Comparison of ENCODE assay signal across 15 cellular contexts in the genomic region with DNA sequence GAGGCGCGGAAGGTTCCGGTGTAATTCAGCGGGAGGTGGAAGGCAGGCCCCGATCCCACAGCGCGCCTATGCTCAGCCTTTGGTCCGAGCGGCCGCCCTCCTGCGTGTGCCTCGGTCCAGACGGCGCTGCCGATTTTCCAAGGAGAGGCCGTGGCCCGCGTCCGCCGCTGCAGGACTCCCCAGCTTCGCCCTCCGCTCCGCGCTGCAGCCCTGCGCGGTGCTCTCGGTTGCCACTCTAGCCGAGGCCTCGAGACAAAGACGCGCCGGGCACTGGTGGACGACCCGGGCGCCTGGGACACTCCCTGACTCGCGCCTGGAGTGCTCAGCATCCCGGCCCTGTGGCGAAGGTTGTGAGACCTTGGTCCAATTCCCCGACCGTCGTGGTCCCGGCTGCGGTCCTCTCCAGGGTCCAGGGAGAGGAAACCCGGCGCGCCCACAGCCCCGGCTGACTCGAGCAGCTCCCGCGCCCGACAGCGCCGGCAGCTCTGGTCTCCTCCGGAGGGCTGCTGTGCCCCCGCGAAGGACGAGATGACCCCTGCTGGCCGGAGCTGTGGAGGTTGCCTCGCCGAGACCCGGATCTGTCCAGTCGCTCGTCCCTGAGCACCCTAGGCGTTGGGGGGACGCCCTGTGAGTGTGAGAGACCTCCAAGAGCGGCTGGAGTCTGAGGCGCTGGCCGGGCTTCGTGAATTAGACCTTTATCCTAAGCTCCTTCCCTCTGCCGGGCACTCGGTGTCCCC. TPM values are rescaled to one million over a fixed set of nuclear protein-coding genes. Genes with fewer than 3 reads are reported as not detected.
DNase-seq lines count a peak whose midpoint lies in the region; ATAC-seq, FAIRE-seq and TF ChIP-seq lines count a peak whose summit lies in the region.
"Had no signal": no experiment of that assay in that cellular context is flagged by ENCODE, and none has a peak within 500 bp of the region (broad histone marks: within the 10 kb centered on the region; RNA-seq: fewer than 3 reads in every experiment).

No MANE protein-coding gene starts in this region.

- no peak for FAIRE-seq in H1 (lab: Jason Lieb, UNC)
- no peak for FAIRE-seq in RCC 7860 (lab: Jason Lieb, UNC)

- H2BK12ac ChIP-seq in H1 (ENCODE audit: low read depth, low read length) = no peak overlapping the region

- H3K27me3 ChIP-seq in H1 (replicated peaks in 1 of 4; ENCODE audit: control insufficient read depth in 3 of 4, extremely low read depth in 1 of 4, insufficient read depth in 3 of 4, low read length in 3 of 4) = peaks cover 99 to 100% (median 100%) of the 10 kb centered on the region in 4 experiments

- H2AFZ ChIP-seq in H1 (ENCODE audit: low read length) = no peak overlapping the region

- H2BK5ac ChIP-seq in H1 (ENCODE audit: low read depth, low read length) = no peak overlapping the region

- H3K9me3 ChIP-seq in H1 (ENCODE audit: insufficient read depth in 2 of 2, low read depth in 1 of 2, low read length in 1 of 2) = no peaks in the 10 kb centered on the region
- H3K9me3 ChIP-seq: gastroesophageal sphincter, HAP-1 had no signal

- TF ChIP-seq EP300 in H1 (IDR thresholded peaks at IDR 0.05; ENCODE audit: borderline replicate concordance in 1 of 2, low read depth in 2 of 2, low read length in 2 of 2) = no peak

- peaks cover 0 to 14% (median 0%) of the 10 kb centered on the region in 3 donors for H3K9me3 Mint-ChIP-seq in IgD-negative memory B cell
- no peaks in the 10 kb centered on the region for H3K9me3 Mint-ChIP-seq in progenitor cell of endocrine pancreas (ENCODE audit: low read depth)

- H3K18ac ChIP-seq in H1 (ENCODE audit: extremely low read depth, low read length) = no peak overlapping the region

- peaks cover 0 to 8% (median 0%) of the 10 kb centered on the region in 4 experiments; a peak in 1 of 8 replicates for H3K36me3 ChIP-seq in H1 (ENCODE audit: control insufficient read depth in 2 of 4, insufficient read depth in 4 of 4, low read length in 3 of 4)
- H3K36me3 ChIP-seq: BLaER1 treated with 17β-estradiol and CSF1 and Interleukin-3, amounts not matched to agents 10 nM and 100 nM; gastroesophageal sphincter; HAP-1 had no signal

- 7% methylated on average over 68 of the region's 72 CpGs; no CpG with 5 or more reads in 1 of the 2 experiments for WGBS in H1 (ENCODE audit: extremely low coverage in 1 of 2, insufficient coverage in 1 of 2, insufficient read length in 1 of 2, insufficient replicate concordance in 2 of 2, low coverage in 1 of 2, low lambda C conversion rate in 2 of 2, missing lambda C conversion rate in 1 of 2), 2 experiments

- H3K14ac ChIP-seq in H1 (ENCODE audit: insufficient read length) = no peak overlapping the region

- H2BK120ac ChIP-seq in H1 (replicated peaks; ENCODE audit: low read depth, low read length) = no peak overlapping the region

- no peak overlapping the region for H2BK20ac ChIP-seq in H1 (ENCODE audit: low read length)

- H3K79me1 ChIP-seq in H1 (ENCODE audit: low read depth, low read length) = no peaks in the 10 kb centered on the region

- ATAC-seq in GM18870 (IDR thresholded peaks at IDR 0.05; ENCODE audit: unreplicated experiment) = no peak
- ATAC-seq: gastroesophageal sphincter had no signal

- CTCF ChIA-PET in H1 (lab: Charles Lee; ENCODE audit: partially characterized antibody) = interaction anchor here (0.8 to 1.6 kb wide), 12 partner anchors 9 to 418 kb away, joined by 3 to 10 read pairs (median 3); a partner anchor contains a TSS

- no peak for TF ChIP-seq POLR2A in H1 (IDR thresholded peaks at IDR 0.05; ENCODE audit: control extremely low read depth in 1 of 2, low read depth in 2 of 2, low read length in 2 of 2)

- H3K4ac ChIP-seq in H1 (replicated peaks; ENCODE audit: insufficient read length, low read depth, low read length) = no peak overlapping the region

- no peak overlapping the region for H3K23ac ChIP-seq in H1 (ENCODE audit: insufficient read length)

- peak overlapping the region in 1 of 4 experiments; percentile 30; a peak in 1 of 8 replicates for H3K4me3 ChIP-seq in H1 (ENCODE audit: extremely low read depth in 1 of 4, insufficient read depth in 2 of 4, low read depth in 3 of 4, low read length in 4 of 4)
- H3K4me3 ChIP-seq: BLaER1 treated with 17β-estradiol and CSF1 and Interleukin-3, amounts not matched to agents 10 nM and 100 nM; gastroesophageal sphincter; HAP-1 had no signal

- peaks cover 0 to 4% (median under 1%) of the 10 kb centered on the region in 4 experiments; a peak in 1 of 7 replicates for H3K4me1 ChIP-seq in H1 (replicated peaks in 1 of 4; ENCODE audit: control insufficient read depth in 3 of 4, insufficient read depth in 4 of 4, low read length in 3 of 4)

- DNase-seq in H1 (ENCODE audit: low read depth in 1 of 2, low spot score in 2 of 2) = no peak
- peak; percentile 46 for DNase-seq in progenitor cell of endocrine pancreas (ENCODE audit: low spot score, unreplicated experiment)
- no peak for DNase-seq in NCI-H226
- DNase-seq in RCC 7860 (ENCODE audit: low spot score) = no peak
- DNase-seq: activated B cell treated with CpG ODN at 0.5 μM for 24 hours; DND-41; MM.1S; NK-92 treated with Interleukin-12 subunit alpha and Interleukin-12 subunit beta, amount 100 ng/mL, for 24 hours had no signal

- no peak overlapping the region for H2AK5ac ChIP-seq in H1 (ENCODE audit: low read depth, low read length)

- no peaks in the 10 kb centered on the region for H3K23me2 ChIP-seq in H1 (ENCODE audit: low read depth, low read length)

- no peak overlapping the region for H3K9ac ChIP-seq in H1 (replicated peaks in 1 of 4; ENCODE audit: extremely low read depth in 1 of 4, low read depth in 3 of 4, low read length in 3 of 4)
- H3K9ac ChIP-seq: BLaER1 treated with 17β-estradiol and CSF1 and Interleukin-3, amounts not matched to agents 10 nM and 100 nM had no signal

- H3K4me3 Mint-ChIP-seq in IgD-negative memory B cell = peak overlapping the region in 3 of 4 donors; percentile 4 to 46 (median 17)
- H3K4me3 Mint-ChIP-seq in progenitor cell of endocrine pancreas (ENCODE audit: low read depth) = no peak overlapping the region

- H3K4me2 ChIP-seq in H1 (ENCODE audit: insufficient read depth in 1 of 2, low read depth in 2 of 2, low read length in 2 of 2) = peak overlapping the region; percentile 19 to 36; a peak in 2 of 4 replicates
- H3K4me2 ChIP-seq: BLaER1 treated with 17β-estradiol and CSF1 and Interleukin-3, amounts not matched to agents 10 nM and 100 nM had no signal

- H3K27me3 Mint-ChIP-seq in IgD-negative memory B cell (peaks cover 92% of the 10 kb centered on the region), progenitor cell of endocrine pancreas (peaks cover 98% of the 10 kb centered on the region)

- POLR2A ChIA-PET in H1 (lab: Charles Lee; ENCODE audit: partially characterized antibody) = interaction anchor here (0.6 to 1.4 kb wide), 2 partner anchors 9 to 18 kb away, joined by 3 read pairs; no protein-coding TSS in a partner anchor

- H3K27ac ChIP-seq in H1 (ENCODE audit: low read depth, low read length) = no peak overlapping the region
- H3K27ac ChIP-seq: BLaER1 treated with 17β-estradiol and CSF1 and Interleukin-3, amounts not matched to agents 10 nM and 100 nM; gastroesophageal sphincter had no signal

- no peak overlapping the region for H2BK15ac ChIP-seq in H1 (ENCODE audit: low read length)

- no peaks in the 10 kb centered on the region for H3K36me3 Mint-ChIP-seq in IgD-negative memory B cell
- H3K36me3 Mint-ChIP-seq in progenitor cell of endocrine pancreas (ENCODE audit: insufficient read depth) = no peaks in the 10 kb centered on the region

- TF ChIP-seq RAD21 in H1 (IDR thresholded peaks at IDR 0.05 in 1 of 2, conservative IDR thresholded peaks at IDR 0.05 in 1 of 2; ENCODE audit: low read depth in 2 of 2, low read length in 2 of 2) = peak; percentile 18 to 24; a peak in 2 of 4 replicates

- no peaks in the 10 kb centered on the region for H3K79me2 ChIP-seq in H1 (ENCODE audit: control insufficient read depth in 1 of 2, insufficient read depth in 2 of 2, low read length in 2 of 2)

- peak overlapping the region; percentile 74 to 87 (median 78) for H3K27ac Mint-ChIP-seq in IgD-negative memory B cell
- no peak overlapping the region for H3K27ac Mint-ChIP-seq in progenitor cell of endocrine pancreas
- H3K27ac Mint-ChIP-seq: activated B cell treated with CpG ODN at 0.5 μM for 24 hours had no signal

- TF ChIP-seq CTCF in H1 (IDR thresholded peaks at IDR 0.05; ENCODE audit: control extremely low read depth in 1 of 3, insufficient read depth in 1 of 3, low read depth in 1 of 3, low read length in 3 of 3) = peak in 2 of 3 experiments; percentile 23 to 27; a peak in 3 of 4 replicates
- peak; percentile 45 for TF ChIP-seq CTCF in progenitor cell of endocrine pancreas (IDR thresholded peaks at IDR 0.05; ENCODE audit: unreplicated experiment)

- no peak overlapping the region for H3K56ac ChIP-seq in H1 (replicated peaks; ENCODE audit: insufficient read length, low read depth, low read length)

- peak overlapping the region; percentile 84; the same call in 1 of the 2 replicates for H4K8ac ChIP-seq in H1 (ENCODE audit: extremely low read depth, insufficient read depth, low read length)

- H3K4me1 Mint-ChIP-seq in IgD-negative memory B cell (peaks cover 16 to 26% (median 19%) of the 10 kb centered on the region in 3 donors), progenitor cell of endocrine pancreas (ENCODE audit: low read depth) (no peaks in the 10 kb centered on the region)

- peaks cover 28 to 45% of the 10 kb centered on the region in 2 experiments for H4K20me1 ChIP-seq in H1 (replicated peaks in 1 of 2; ENCODE audit: control insufficient read depth in 1 of 2, insufficient read depth in 2 of 2, low read length in 2 of 2)

- no peak overlapping the region for H4K5ac ChIP-seq in H1 (ENCODE audit: insufficient read length, low read depth, low read length)

- no peak overlapping the region for H4K91ac ChIP-seq in H1 (replicated peaks; ENCODE audit: insufficient read length, low read length)

RNA-seq across cellular contexts. Expression of a gene that starts 6.5 kb away (rescaled TPM):
- polyA plus RNA-seq in IgD-negative memory B cell = not detected
- not detected in 2 replicates for total RNA-seq in H1 (2021; fragmentation: NEBNext Ultra II Directional; extraction: Animal tissue kit (Norgen Biotek cat#: 25700))
- not detected in 2 replicates for polyA plus RNA-seq in H1 (2011; rRNA removed)
- polyA plus RNA-seq in H1 (2011; cell fraction: cytosol; rRNA removed) = not detected
- polyA plus RNA-seq in H1 (2011; cell fraction: nucleus; rRNA removed) = not detected
- polyA plus RNA-seq in H1 (2012, experiment 1 of 2) = not detected in 4 replicates
- polyA plus RNA-seq in H1 (2012, experiment 2 of 2) = not detected
- not detected for polyA plus RNA-seq in H1 (2013, experiment 1 of 2)
- polyA plus RNA-seq in H1 (2013, experiment 2 of 2) = not detected
- not detected in 2 replicates for polyA minus RNA-seq in H1 (2011; rRNA and poly(A)+ RNA removed)
- not detected for polyA minus RNA-seq in H1 (2011; cell fraction: cytosol; rRNA and poly(A)+ RNA removed)
- polyA minus RNA-seq in H1 (2011; cell fraction: nucleus; rRNA and poly(A)+ RNA removed) = not detected
- not detected in 2 replicates for total RNA-seq in progenitor cell of endocrine pancreas
- total RNA-seq: activated B cell treated with CpG ODN at 0.5 μM for 24 hours, gastroesophageal sphincter, kidney epithelial cell, renal cortical epithelial cell had no signal

RNA-seq across cellular contexts. Expression of a gene that starts 11.7 kb away (rescaled TPM):
- polyA plus RNA-seq in IgD-negative memory B cell (not detected), H1 (2011; rRNA removed) (not detected in 2 replicates)
- not detected in 2 replicates for total RNA-seq in H1 (2021; fragmentation: NEBNext Ultra II Directional; extraction: Animal tissue kit (Norgen Biotek cat#: 25700))
- not detected for polyA plus RNA-seq in H1 (2011; cell fraction: cytosol; rRNA removed)
- not detected for polyA plus RNA-seq in H1 (2011; cell fraction: nucleus; rRNA removed)
- not detected in 4 replicates for polyA plus RNA-seq in H1 (2012, experiment 1 of 2)
- not detected for polyA plus RNA-seq in H1 (2012, experiment 2 of 2)
- not detected for polyA plus RNA-seq in H1 (2013, experiment 1 of 2)
- not detected for polyA plus RNA-seq in H1 (2013, experiment 2 of 2)
- not detected in 2 replicates for polyA minus RNA-seq in H1 (2011; rRNA and poly(A)+ RNA removed)
- 0.88 TPM for polyA minus RNA-seq in H1 (2011; cell fraction: cytosol; rRNA and poly(A)+ RNA removed)
- polyA minus RNA-seq in H1 (2011; cell fraction: nucleus; rRNA and poly(A)+ RNA removed) = 0.40 TPM
- not detected in 2 replicates for total RNA-seq in progenitor cell of endocrine pancreas
- total RNA-seq: activated B cell treated with CpG ODN at 0.5 μM for 24 hours, gastroesophageal sphincter had no signal

RNA-seq across cellular contexts. Expression of a gene that starts 13.6 kb away (rescaled TPM):
- polyA plus RNA-seq in IgD-negative memory B cell (not detected), H1 (2011; rRNA removed) (not detected in 2 replicates)
- total RNA-seq in H1 (2021; fragmentation: NEBNext Ultra II Directional; extraction: Animal tissue kit (Norgen Biotek cat#: 25700)) = not detected in 2 replicates
- not detected for polyA plus RNA-seq in H1 (2011; cell fraction: cytosol; rRNA removed)
- polyA plus RNA-seq in H1 (2011; cell fraction: nucleus; rRNA removed) = not detected
- not detected in 4 replicates for polyA plus RNA-seq in H1 (2012, experiment 1 of 2)
- not detected for polyA plus RNA-seq in H1 (2012, experiment 2 of 2)
- not detected for polyA plus RNA-seq in H1 (2013, experiment 1 of 2)
- not detected for polyA plus RNA-seq in H1 (2013, experiment 2 of 2)
- not detected in 2 replicates for polyA minus RNA-seq in H1 (2011; rRNA and poly(A)+ RNA removed)
- not detected for polyA minus RNA-seq in H1 (2011; cell fraction: cytosol; rRNA and poly(A)+ RNA removed)
- polyA minus RNA-seq in H1 (2011; cell fraction: nucleus; rRNA and poly(A)+ RNA removed) = not detected
- not detected in 2 replicates for total RNA-seq in progenitor cell of endocrine pancreas
- total RNA-seq: activated B cell treated with CpG ODN at 0.5 μM for 24 hours had no signal

RNA-seq across cellular contexts. Expression of a gene that starts 22.6 kb away (rescaled TPM):
- polyA plus RNA-seq in IgD-negative memory B cell (not detected), H1 (2011; rRNA removed) (0.02 TPM in 1 of 2 replicates, not detected in the other)
- 0.13 TPM in 1 of 2 replicates, not detected in the other for total RNA-seq in H1 (2021; fragmentation: NEBNext Ultra II Directional; extraction: Animal tissue kit (Norgen Biotek cat#: 25700))
- not detected for polyA plus RNA-seq in H1 (2011; cell fraction: cytosol; rRNA removed)
- polyA plus RNA-seq in H1 (2011; cell fraction: nucleus; rRNA removed) = not detected
- not detected in 4 replicates for polyA plus RNA-seq in H1 (2012, experiment 1 of 2)
- polyA plus RNA-seq in H1 (2012, experiment 2 of 2) = 0.10 TPM
- polyA plus RNA-seq in H1 (2013, experiment 1 of 2) = 0.02 TPM
- not detected for polyA plus RNA-seq in H1 (2013, experiment 2 of 2)
- polyA minus RNA-seq in H1 (2011; rRNA and poly(A)+ RNA removed) = not detected in 2 replicates
- polyA minus RNA-seq in H1 (2011; cell fraction: cytosol; rRNA and poly(A)+ RNA removed) = not detected
- polyA minus RNA-seq in H1 (2011; cell fraction: nucleus; rRNA and poly(A)+ RNA removed) = not detected
- not detected in 2 replicates for total RNA-seq in progenitor cell of endocrine pancreas
- total RNA-seq: activated B cell treated with CpG ODN at 0.5 μM for 24 hours, gastroesophageal sphincter, kidney epithelial cell had no signal

RNA-seq across cellular contexts. Expression of a gene that starts 23.8 kb away (rescaled TPM):
- polyA plus RNA-seq in IgD-negative memory B cell = not detected
- total RNA-seq in H1 (2021; fragmentation: NEBNext Ultra II Directional; extraction: Animal tissue kit (Norgen Biotek cat#: 25700)) = not detected in 2 replicates
- polyA plus RNA-seq in H1 (2011; rRNA removed) = not detected in 2 replicates
- polyA plus RNA-seq in H1 (2011; cell fraction: cytosol; rRNA removed) = not detected
- not detected for polyA plus RNA-seq in H1 (2011; cell fraction: nucleus; rRNA removed)
- not detected in 4 replicates for polyA plus RNA-seq in H1 (2012, experiment 1 of 2)
- polyA plus RNA-seq in H1 (2012, experiment 2 of 2) = 0.20 TPM
- polyA plus RNA-seq in H1 (2013, experiment 1 of 2) = not detected
- not detected for polyA plus RNA-seq in H1 (2013, experiment 2 of 2)
- polyA minus RNA-seq in H1 (2011; rRNA and poly(A)+ RNA removed) = not detected in 2 replicates
- not detected for polyA minus RNA-seq in H1 (2011; cell fraction: cytosol; rRNA and poly(A)+ RNA removed)
- not detected for polyA minus RNA-seq in H1 (2011; cell fraction: nucleus; rRNA and poly(A)+ RNA removed)
- total RNA-seq in progenitor cell of endocrine pancreas = not detected in 2 replicates
- total RNA-seq: activated B cell treated with CpG ODN at 0.5 μM for 24 hours, gastroesophageal sphincter had no signal
